Comparison of ENCODE assay signal across 8 cellular contexts in genomic region chr2:55050133-55050994, GRCh38. TPM values are rescaled to one million over a fixed set of nuclear protein-coding genes. Genes with fewer than 3 reads are reported as not detected.
DNase-seq lines count a peak whose midpoint lies in the region; ATAC-seq and TF ChIP-seq lines count a peak whose summit lies in the region.

TSS of gene RTN4 (minus strand) at chr2:55050451. CDS start at chr2:55050300, 151 bp downstream.

- H3K27me3 ChIP-seq in suprapubic skin, result no peaks in the 10 kb centered on the region

- no peaks in the 10 kb centered on the region for H3K9me3 Mint-ChIP-seq in activated naive CD4-positive, alpha-beta T cell treated with anti-CD3 and anti-CD28 coated beads, Interleukin-2, amount 50 U/mL, for 24 hours

- H3K4me3 Mint-ChIP-seq in activated naive CD4-positive, alpha-beta T cell treated with anti-CD3 and anti-CD28 coated beads, Interleukin-2, amount 50 U/mL, for 24 hours, result peak within 1 kb of the TSS; percentile 100

- TF ChIP-seq POLR2A in suprapubic skin (IDR thresholded peaks at IDR 0.05), result peak; percentile 67 to 99

- ATAC-seq in HG02588 (IDR thresholded peaks at IDR 0.05; ENCODE audit: unreplicated experiment) (peak; percentile 86), SK-N-SH treated with all-trans-retinoic acid at 6 μM for 48 hours (peak; percentile 83)

- CTCF ChIA-PET in GM10248 (lab: Yijun Ruan, JAX), result interaction anchor here (0.6 to 2.9 kb wide), 12 partner anchors 10 to 175 kb away, joined by 3 to 17 read pairs (median 3); no protein-coding TSS in a partner anchor

- TF ChIP-seq CTCF in GM10248 (IDR thresholded peaks at IDR 0.05; ENCODE audit: control extremely low read depth, extremely low read depth, low read depth, missing control alignments) (no peak), suprapubic skin (IDR thresholded peaks at IDR 0.05) (peak in 1 of 2 donors; percentile 2)

- under 1% methylated on average over 37 of the region's 61 CpGs for WGBS in suprapubic skin

- H3K27me3 Mint-ChIP-seq in activated naive CD4-positive, alpha-beta T cell treated with anti-CD3 and anti-CD28 coated beads, Interleukin-2, amount 50 U/mL, for 24 hours, result no peaks in the 10 kb centered on the region

- H3K27ac Mint-ChIP-seq in activated naive CD4-positive, alpha-beta T cell treated with anti-CD3 and anti-CD28 coated beads, Interleukin-2, amount 50 U/mL, for 24 hours, result peak within 1 kb of the TSS; percentile 100

- H3K4me1 Mint-ChIP-seq in activated naive CD4-positive, alpha-beta T cell treated with anti-CD3 and anti-CD28 coated beads, Interleukin-2, amount 50 U/mL, for 24 hours, result peaks cover 76% of the 10 kb centered on the region

- peak within 1 kb of the TSS; percentile 98 for H3K4me3 ChIP-seq in suprapubic skin

- peaks cover 41% of the 10 kb centered on the region for H3K4me1 ChIP-seq in suprapubic skin

- no peaks in the 10 kb centered on the region for H3K36me3 Mint-ChIP-seq in activated naive CD4-positive, alpha-beta T cell treated with anti-CD3 and anti-CD28 coated beads, Interleukin-2, amount 50 U/mL, for 24 hours

- H3K36me3 ChIP-seq in suprapubic skin, result no peaks in the 10 kb centered on the region

- DNase-seq in GM10248 (ENCODE audit: extremely low spot score), result peak; percentile 97
- peak; percentile 96 for DNase-seq in NCI-H1092 (lab: John Stamatoyannopoulos, UW)
- peak; percentile 99 for DNase-seq in globus pallidus (ENCODE audit: low spot score)
- peak; percentile 83 to 99 (median 99) for DNase-seq in nucleus accumbens (lab: John Stamatoyannopoulos, UW)
- DNase-seq in suprapubic skin (ENCODE audit: low spot score in 2 of 2), result peak; percentile 99

- no peak for TF ChIP-seq EP300 in suprapubic skin (IDR thresholded peaks at IDR 0.05)

- H3K27ac ChIP-seq in suprapubic skin, result peak within 1 kb of the TSS; percentile 99

- POLR2A ChIA-PET in GM10248 (lab: Yijun Ruan, JAX), result interaction anchor here (0.5 to 1.1 kb wide), 4 partner anchors 9 to 488 kb away, joined by 3 to 5 read pairs (median 3); no protein-coding TSS in a partner anchor

- H3K9me3 ChIP-seq in suprapubic skin, result no peaks in the 10 kb centered on the region

TF ChIP-seq in SK-N-SH treated with all-trans-retinoic acid at 6 μM for 48 hours, 23 proteins besides CTCF, POLR2A, EP300 and RAD21:
- TF ChIP-seq PPARA (CRISPR knock-in tag; IDR thresholded peaks at IDR 0.05; ENCODE audit: borderline replicate concordance), result no peak
- TF ChIP-seq GLIS3 (CRISPR knock-in tag; IDR thresholded peaks at IDR 0.05), result no peak
- no peak for TF ChIP-seq ISL1 (CRISPR knock-in tag; IDR thresholded peaks at IDR 0.05)
- no peak for TF ChIP-seq TOX (CRISPR knock-in tag; IDR thresholded peaks at IDR 0.05; ENCODE audit: borderline replicate concordance)
- no peak for TF ChIP-seq TSHZ2 (CRISPR knock-in tag; IDR thresholded peaks at IDR 0.05)
- no peak for TF ChIP-seq POU6F1 (CRISPR knock-in tag; IDR thresholded peaks at IDR 0.05; ENCODE audit: borderline replicate concordance, low read depth)
- TF ChIP-seq BACH2 (CRISPR knock-in tag; IDR thresholded peaks at IDR 0.05; ENCODE audit: borderline replicate concordance), result no peak
- no peak for TF ChIP-seq OSR1 (CRISPR knock-in tag; IDR thresholded peaks at IDR 0.05)
- TF ChIP-seq ZNF565 (CRISPR knock-in tag; conservative IDR thresholded peaks at IDR 0.05; ENCODE audit: low read depth), result no peak
- TF ChIP-seq ARNTL (CRISPR knock-in tag; IDR thresholded peaks at IDR 0.05; ENCODE audit: borderline replicate concordance, low read depth), result no peak
- TF ChIP-seq RARB (CRISPR knock-in tag; IDR thresholded peaks at IDR 0.05), result no peak
- TF ChIP-seq ZFP3 (CRISPR knock-in tag; IDR thresholded peaks at IDR 0.05), result no peak

RNA-seq across cellular contexts. Expression of gene RTN4, which starts in this region (rescaled TPM):
- 100 to 1,000 TPM; 234 to 395 (median 319) TPM for total RNA-seq in suprapubic skin

Comparison
In these comparisons a context has a peak if more than half of its experiments do, and no peak if none do; other contexts are left out.
1. Peak in every context shown above with its lines: DNase-seq, ATAC-seq, H3K4me3 ChIP-seq and H3K27ac ChIP-seq.